ENCODE assay signal across 1 cellular context in the genomic region with DNA sequence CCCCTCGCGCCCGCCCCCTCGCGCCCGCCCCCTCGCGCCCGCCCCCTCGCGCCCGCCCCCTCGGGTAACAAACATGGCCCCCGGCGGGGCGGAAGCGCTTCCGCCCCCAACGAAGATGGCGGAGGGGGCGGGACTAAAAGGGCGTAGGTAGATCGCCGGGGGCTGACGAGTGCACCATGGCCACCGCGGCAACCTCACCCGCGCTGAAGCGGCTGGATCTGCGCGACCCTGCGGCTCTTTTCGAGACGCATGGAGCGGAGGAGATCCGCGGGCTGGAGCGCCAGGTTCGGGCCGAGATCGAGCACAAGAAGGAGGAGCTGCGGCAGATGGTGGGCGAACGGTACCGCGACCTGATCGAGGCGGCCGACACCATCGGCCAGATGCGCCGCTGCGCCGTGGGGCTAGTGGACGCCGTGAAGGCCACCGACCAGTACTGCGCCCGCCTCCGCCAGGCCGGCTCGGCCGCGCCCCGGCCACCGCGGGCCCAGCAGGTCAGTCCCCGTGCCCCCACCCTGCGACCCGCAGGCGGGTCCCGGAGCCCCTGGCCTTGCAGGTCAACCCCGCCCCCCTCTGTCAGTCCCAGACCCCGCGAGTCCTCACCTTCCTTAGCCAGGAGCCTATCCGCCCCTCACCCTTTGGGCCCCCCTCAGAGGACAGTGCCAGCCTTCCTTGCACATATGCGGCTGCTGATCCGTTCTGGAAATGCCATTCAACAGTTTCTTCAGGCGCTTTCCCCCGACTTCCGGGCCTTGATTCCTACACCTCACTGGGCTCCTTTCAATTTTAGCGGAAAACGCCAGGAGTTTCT.
TF ChIP-seq lines count a peak whose summit lies in the region.

A gene with protein sequence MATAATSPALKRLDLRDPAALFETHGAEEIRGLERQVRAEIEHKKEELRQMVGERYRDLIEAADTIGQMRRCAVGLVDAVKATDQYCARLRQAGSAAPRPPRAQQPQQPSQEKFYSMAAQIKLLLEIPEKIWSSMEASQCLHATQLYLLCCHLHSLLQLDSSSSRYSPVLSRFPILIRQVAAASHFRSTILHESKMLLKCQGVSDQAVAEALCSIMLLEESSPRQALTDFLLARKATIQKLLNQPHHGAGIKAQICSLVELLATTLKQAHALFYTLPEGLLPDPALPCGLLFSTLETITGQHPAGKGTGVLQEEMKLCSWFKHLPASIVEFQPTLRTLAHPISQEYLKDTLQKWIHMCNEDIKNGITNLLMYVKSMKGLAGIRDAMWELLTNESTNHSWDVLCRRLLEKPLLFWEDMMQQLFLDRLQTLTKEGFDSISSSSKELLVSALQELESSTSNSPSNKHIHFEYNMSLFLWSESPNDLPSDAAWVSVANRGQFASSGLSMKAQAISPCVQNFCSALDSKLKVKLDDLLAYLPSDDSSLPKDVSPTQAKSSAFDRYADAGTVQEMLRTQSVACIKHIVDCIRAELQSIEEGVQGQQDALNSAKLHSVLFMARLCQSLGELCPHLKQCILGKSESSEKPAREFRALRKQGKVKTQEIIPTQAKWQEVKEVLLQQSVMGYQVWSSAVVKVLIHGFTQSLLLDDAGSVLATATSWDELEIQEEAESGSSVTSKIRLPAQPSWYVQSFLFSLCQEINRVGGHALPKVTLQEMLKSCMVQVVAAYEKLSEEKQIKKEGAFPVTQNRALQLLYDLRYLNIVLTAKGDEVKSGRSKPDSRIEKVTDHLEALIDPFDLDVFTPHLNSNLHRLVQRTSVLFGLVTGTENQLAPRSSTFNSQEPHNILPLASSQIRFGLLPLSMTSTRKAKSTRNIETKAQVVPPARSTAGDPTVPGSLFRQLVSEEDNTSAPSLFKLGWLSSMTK (plus strand): TSS at position 162 of the 808 bp plus-strand sequence. CDS start 15 bp downstream, at position 177.

TF ChIP-seq in endothelial cell of umbilical vein, 7 proteins besides CTCF, POLR2A, EP300 and RAD21 (continued from another document):
- TF ChIP-seq, protein P1, sequence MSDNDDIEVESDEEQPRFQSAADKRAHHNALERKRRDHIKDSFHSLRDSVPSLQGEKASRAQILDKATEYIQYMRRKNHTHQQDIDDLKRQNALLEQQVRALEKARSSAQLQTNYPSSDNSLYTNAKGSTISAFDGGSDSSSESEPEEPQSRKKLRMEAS (IDR thresholded peaks at IDR 0.05; ENCODE audit: insufficient read depth, insufficient read length) = no peak
- TF ChIP-seq EZH2 (IDR thresholded peaks at IDR 0.05; ENCODE audit: borderline replicate concordance, low read depth, low read length, severe bottlenecking) = no peak
